In genomic region chr1:179881642-179882252, GRCh38 we compare ENCODE assay signal across 1 cellular context.
TF ChIP-seq lines count a peak whose summit lies in the region.

No MANE protein-coding gene starts in this region.

TF ChIP-seq in K562, 482 proteins besides CTCF, POLR2A, EP300 and RAD21 (continued from another document and continues in another):
- TF ChIP-seq HMBOX1 (IDR thresholded peaks at IDR 0.05) (no peak), SP1 (CRISPR knock-in tag; IDR thresholded peaks at IDR 0.05) (no peak), SMAD3 (CRISPR knock-in tag; conservative IDR thresholded peaks at IDR 0.05) (peak; percentile 78), PYGO2 (tag; IDR thresholded peaks at IDR 0.05) (peak; percentile 51; the same call in 1 of the 2 replicates), MCM3 (IDR thresholded peaks at IDR 0.05) (no peak), SRF (CRISPR knock-in tag; IDR thresholded peaks at IDR 0.05) (no peak), HMG20A (CRISPR knock-in tag; conservative IDR thresholded peaks at IDR 0.05) (peak; percentile 3; the same call in 1 of the 2 replicates), NCOA2 (IDR thresholded peaks at IDR 0.05; ENCODE audit: partially characterized antibody in 2 of 2) (no peak), PKNOX1 (IDR thresholded peaks at IDR 0.05) (peak; percentile 78), HBP1 (CRISPR knock-in tag; IDR thresholded peaks at IDR 0.05) (peak; percentile 65; the same call in 1 of the 2 replicates), NR2C2 (CRISPR knock-in tag; IDR thresholded peaks at IDR 0.05) (no peak), NR2C2 (tag; IDR thresholded peaks at IDR 0.05) (no peak), ZFX (CRISPR knock-in tag; IDR thresholded peaks at IDR 0.05) (no peak), ATF3 (IDR thresholded peaks at IDR 0.05) (no peak), ATF3 (CRISPR knock-in tag; conservative IDR thresholded peaks at IDR 0.05) (no peak), RFX5 (IDR thresholded peaks at IDR 0.05; ENCODE audit: low read depth, low read length) (no peak), ZNF764 (CRISPR knock-in tag; IDR thresholded peaks at IDR 0.05; ENCODE audit: low read depth) (no peak), ZNF695 (CRISPR knock-in tag; IDR thresholded peaks at IDR 0.05) (peak; percentile 79; the same call in 1 of the 2 replicates), CEBPB (tag; IDR thresholded peaks at IDR 0.05) (peak; percentile 78), NR2F6 (CRISPR knock-in tag; IDR thresholded peaks at IDR 0.05) (0 out of 2 replicates have a peak, but pooled peaks have one; percentile 63), MTA2 (IDR thresholded peaks at IDR 0.05; ENCODE audit: low read depth) (no peak), ATF1 (CRISPR knock-in tag; IDR thresholded peaks at IDR 0.05) (no peak), ATF1 (tag; IDR thresholded peaks at IDR 0.05) (no peak), EP400 (IDR thresholded peaks at IDR 0.05) (no peak), ZNF436 (CRISPR knock-in tag; IDR thresholded peaks at IDR 0.05) (0 out of 2 replicates have a peak, but pooled peaks have one; percentile 32), STAG1 (CRISPR knock-in tag; IDR thresholded peaks at IDR 0.05; ENCODE audit: borderline replicate concordance) (no peak), ZKSCAN3 (CRISPR knock-in tag; IDR thresholded peaks at IDR 0.05) (no peak), NFRKB (IDR thresholded peaks at IDR 0.05; ENCODE audit: low read depth) (no peak), ZBTB2 (IDR thresholded peaks at IDR 0.05) (no peak), DDX20 (tag; IDR thresholded peaks at IDR 0.05; ENCODE audit: low read depth) (no peak), NCOA4 (IDR thresholded peaks at IDR 0.05; ENCODE audit: partially characterized antibody) (no peak), SMARCE1 (IDR thresholded peaks at IDR 0.05) (peak; percentile 59), TEAD4 (IDR thresholded peaks at IDR 0.05; ENCODE audit: low read length) (peak; percentile 26; the same call in 1 of the 2 replicates), TEAD4 (CRISPR knock-in tag; IDR thresholded peaks at IDR 0.05; ENCODE audit: borderline replicate concordance) (peak; percentile 81; the same call in 1 of the 2 replicates), SRSF9 (IDR thresholded peaks at IDR 0.05; ENCODE audit: borderline replicate concordance, low read depth, low read length) (no peak), ZBTB8A (IDR thresholded peaks at IDR 0.05; ENCODE audit: partially characterized antibody) (no peak), ELF1 (tag; IDR thresholded peaks at IDR 0.05) (no peak), NFXL1 (CRISPR knock-in tag; IDR thresholded peaks at IDR 0.05) (no peak; the same call in 1 of the 2 replicates), FOXA1 (IDR thresholded peaks at IDR 0.05; ENCODE audit: borderline replicate concordance) (no peak), THRB (CRISPR knock-in tag; conservative IDR thresholded peaks at IDR 0.05) (no peak; the same call in 1 of the 2 replicates), IRF1 (CRISPR knock-in tag; IDR thresholded peaks at IDR 0.05; ENCODE audit: borderline replicate concordance) (no peak; the same call in 1 of the 2 replicates), ZNF431 (CRISPR knock-in tag; IDR thresholded peaks at IDR 0.05) (peak; percentile 82; the same call in 1 of the 2 replicates), TFE3 (CRISPR knock-in tag; IDR thresholded peaks at IDR 0.05) (peak; percentile 17; the same call in 1 of the 2 replicates), BACH1 (tag; IDR thresholded peaks at IDR 0.05) (0 out of 2 replicates have a peak, but pooled peaks have one; percentile 69), NR4A1 (CRISPR knock-in tag; IDR thresholded peaks at IDR 0.05) (no peak), NR4A1 (tag; IDR thresholded peaks at IDR 0.05) (0 out of 2 replicates have a peak, but pooled peaks have one; percentile 29), ZNF766 (CRISPR knock-in tag; conservative IDR thresholded peaks at IDR 0.05) (0 out of 2 replicates have a peak, but pooled peaks have one; percentile 57), RBM22 (IDR thresholded peaks at IDR 0.05; ENCODE audit: low read depth, low read length, poor library complexity, severe bottlenecking) (no peak), RREB1 (CRISPR knock-in tag; IDR thresholded peaks at IDR 0.05) (0 out of 2 replicates have a peak, but pooled peaks have one; percentile 76), NCOA1 (IDR thresholded peaks at IDR 0.05; ENCODE audit: low read depth) (peak; percentile 10; the same call in 1 of the 2 replicates), RBM34 (IDR thresholded peaks at IDR 0.05; ENCODE audit: borderline replicate concordance, insufficient read depth, low read length) (no peak), USF1 (CRISPR knock-in tag; IDR thresholded peaks at IDR 0.05) (peak; percentile 67), MLX (CRISPR knock-in tag; conservative IDR thresholded peaks at IDR 0.05) (peak in 1 of 2 experiments; percentile 26; a peak in 1 of 4 replicates), ZNF830 (CRISPR knock-in tag; IDR thresholded peaks at IDR 0.05) (0 out of 2 replicates have a peak, but pooled peaks have one; percentile 88)
